Comparison of ENCODE assay signal across 8 cellular contexts in the genomic region with DNA sequence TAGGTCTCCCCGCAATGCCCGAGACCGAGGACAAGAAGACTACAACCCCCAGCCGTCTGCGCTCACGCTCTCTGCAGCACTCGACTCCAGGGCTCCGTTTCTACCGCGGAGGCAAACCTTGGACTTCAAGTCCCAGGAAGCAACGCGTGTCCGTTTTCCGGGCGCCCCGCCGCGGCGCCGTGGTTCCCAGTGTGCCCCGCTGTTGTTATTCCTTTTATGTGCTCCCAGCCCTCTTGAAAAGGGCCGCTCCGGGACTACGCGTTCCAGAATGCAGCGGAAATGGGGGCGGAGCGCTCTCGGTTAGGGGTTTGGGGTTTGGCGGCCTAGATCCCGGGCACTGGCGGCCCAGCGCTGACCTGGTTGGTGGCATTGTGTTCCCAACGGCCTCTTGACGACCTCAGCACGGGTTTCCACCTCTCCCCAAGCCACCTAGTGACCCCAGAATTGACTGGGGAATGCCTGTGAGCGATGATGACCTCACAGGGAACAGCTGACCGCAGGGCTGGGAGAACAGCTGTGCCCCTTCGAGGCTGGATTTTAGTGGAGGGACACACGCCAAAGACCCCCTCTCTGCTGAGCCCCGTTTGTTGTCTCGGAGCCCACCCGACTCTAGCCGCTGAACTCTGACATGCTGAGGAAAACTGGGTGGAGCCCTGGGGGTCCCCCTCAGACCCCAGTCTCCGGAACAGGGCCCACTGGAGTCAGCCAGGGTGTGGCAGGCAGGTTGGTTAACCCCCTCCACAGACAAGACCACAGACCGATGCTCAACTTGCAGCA. TPM values are rescaled to one million over a fixed set of nuclear protein-coding genes. Genes with fewer than 3 reads are reported as not detected.
A peak's percentile ranks its signal among the peaks of the same experiment; 100 is the strongest.
DNase-seq lines count a peak whose midpoint lies in the region; ATAC-seq, FAIRE-seq and TF ChIP-seq lines count a peak whose summit lies in the region.

No MANE protein-coding gene starts in this region.

- ATAC-seq in HG02798 (IDR thresholded peaks at IDR 0.05; ENCODE audit: poor library complexity, unreplicated experiment): peak; percentile 91

- H3K4me3 ChIP-seq in adipocyte (ENCODE audit: low read length): peak overlapping the region; percentile 94
- peak overlapping the region; percentile 56 for H3K4me3 ChIP-seq in cardiac muscle cell
- H3K4me3 ChIP-seq in parathyroid adenoma (ENCODE audit: low read depth, low read length): peak overlapping the region; percentile 87
- peak overlapping the region; percentile 39 to 91 (median 79) for H3K4me3 ChIP-seq in tibial nerve

- peaks cover 2% of the 10 kb centered on the region for H3K79me2 ChIP-seq in parathyroid adenoma

- TF ChIP-seq EP300 in tibial nerve (IDR thresholded peaks at IDR 0.05): peak; percentile 93 to 98

- H3K27ac ChIP-seq in cardiac muscle cell (peak overlapping the region; percentile 95), parathyroid adenoma (peak overlapping the region; percentile 100), tibial nerve (peak overlapping the region; percentile 93 to 97 (median 96))

- H3K27me3 ChIP-seq in adipocyte (replicated peaks; ENCODE audit: control insufficient read depth, insufficient read depth, low read length) (no peaks in the 10 kb centered on the region), cardiac muscle cell (no peaks in the 10 kb centered on the region), parathyroid adenoma (ENCODE audit: control insufficient read depth, insufficient read depth, low read length) (no peaks in the 10 kb centered on the region), tibial nerve (no peaks in the 10 kb centered on the region)

- TF ChIP-seq POLR2A in GM12891 (IDR thresholded peaks at IDR 0.05; ENCODE audit: low read depth, low read length): no peak
- peak; percentile 77 to 97 for TF ChIP-seq POLR2A in tibial nerve (IDR thresholded peaks at IDR 0.05)

- no peaks in the 10 kb centered on the region for H3K36me3 ChIP-seq in adipocyte (ENCODE audit: control insufficient read depth, insufficient read depth, low read length, severe bottlenecking)
- no peaks in the 10 kb centered on the region for H3K36me3 ChIP-seq in cardiac muscle cell
- H3K36me3 ChIP-seq in parathyroid adenoma (ENCODE audit: control insufficient read depth, insufficient read depth, low read length): no peaks in the 10 kb centered on the region
- peaks cover 0 to 22% (median 0%) of the 10 kb centered on the region in 3 donors for H3K36me3 ChIP-seq in tibial nerve

- H3K9ac ChIP-seq in adipocyte (ENCODE audit: low read length): peak overlapping the region; percentile 92
- H3K9ac ChIP-seq in parathyroid adenoma: peak overlapping the region; percentile 37

- H3K4me2 ChIP-seq in parathyroid adenoma (ENCODE audit: low read length): peak overlapping the region; percentile 91

- peak overlapping the region; percentile 87 for H2AFZ ChIP-seq in parathyroid adenoma

- peak; percentile 96 for FAIRE-seq in GM12891 (lab: Jason Lieb, UNC)

- H3K9me3 ChIP-seq in adipocyte (ENCODE audit: control insufficient read depth, low read length): no peaks in the 10 kb centered on the region
- H3K9me3 ChIP-seq in cardiac muscle cell (ENCODE audit: low read depth): no peaks in the 10 kb centered on the region
- no peaks in the 10 kb centered on the region for H3K9me3 ChIP-seq in parathyroid adenoma (ENCODE audit: control insufficient read depth, low read length)
- H3K9me3 ChIP-seq in tibial nerve: no peaks in the 10 kb centered on the region

- WGBS in tibial nerve, 2 donors: 0% methylated on average over 21 to 39 of the region's 46 CpGs

- TF ChIP-seq CTCF in cardiac muscle cell (IDR thresholded peaks at IDR 0.05; ENCODE audit: low read depth, low read length): no peak
- TF ChIP-seq CTCF in parathyroid adenoma (IDR thresholded peaks at IDR 0.05): no peak
- peak in 2 of 5 experiments; percentile 27 to 28 for TF ChIP-seq CTCF in tibial nerve (IDR thresholded peaks at IDR 0.05)

- peaks cover 44% of the 10 kb centered on the region for H3K4me1 ChIP-seq in adipocyte (ENCODE audit: control insufficient read depth, insufficient read depth, low read length)
- H3K4me1 ChIP-seq in cardiac muscle cell (ENCODE audit: low read depth): peaks cover 31% of the 10 kb centered on the region
- H3K4me1 ChIP-seq in parathyroid adenoma: peaks cover 34% of the 10 kb centered on the region
- H3K4me1 ChIP-seq in tibial nerve: peaks cover 0 to 53% (median 42%) of the 10 kb centered on the region in 4 donors

- DNase-seq in GM12891 (ENCODE audit: insufficient read length, low spot score): peak; percentile 99
- peak; percentile 99 for DNase-seq in NCI-H1417 treated with DMSO at 0.1 percent for 48 hours (lab: John Stamatoyannopoulos, UW)
- peak; percentile 99 for DNase-seq in SW 1271 (lab: John Stamatoyannopoulos, UW)
- peak; percentile 100 for DNase-seq in adipocyte (ENCODE audit: low read depth)
- peak; percentile 99 to 100 for DNase-seq in cardiac muscle cell (ENCODE audit: low read depth in 1 of 2, low spot score in 1 of 2)
- peak; percentile 95 to 97 for DNase-seq in tibial nerve (ENCODE audit: low spot score in 2 of 2)

TF ChIP-seq in GM12891, 5 proteins besides CTCF, POLR2A, EP300 and RAD21:
- TF ChIP-seq PAX5 (IDR thresholded peaks at IDR 0.05; ENCODE audit: insufficient read depth, low read length, severe bottlenecking) (no peak), POU2F2 (IDR thresholded peaks at IDR 0.05; ENCODE audit: low read depth, low read length) (peak; percentile 64; the same call in 1 of the 2 replicates), TAF1 (IDR thresholded peaks at IDR 0.05; ENCODE audit: low read depth, low read length) (no peak)
TF ChIP-seq in GM12891: peak in this region for 1.

RNA-seq across cellular contexts. Expression of a gene that starts 0.5 kb away (rescaled TPM):
- 14.4 TPM for polyA plus RNA-seq in GM12891 (2012; ENCODE audit: low read depth, missing spikeins)
- 17.8 and 35.6 TPM in 2 replicates for total RNA-seq in cardiac muscle cell
- polyA plus RNA-seq in cardiac muscle cell: 24.4 and 56.8 TPM in 2 replicates
- 10 to 100 TPM in 1 of 4 donors, 1 to 10 TPM in 3; 3.6 to 13.1 (median 7.1) TPM for total RNA-seq in tibial nerve

RNA-seq across cellular contexts. Expression of a gene that starts 1.2 kb away (rescaled TPM):
- polyA plus RNA-seq in GM12891 (2012; ENCODE audit: low read depth, missing spikeins): 34.9 TPM
- total RNA-seq in cardiac muscle cell: 269 and 288 TPM in 2 replicates
- polyA plus RNA-seq in cardiac muscle cell: 118 and 144 TPM in 2 replicates
- total RNA-seq in tibial nerve: 100 to 1,000 TPM in 1 of 4 donors, 10 to 100 TPM in 3; 74.3 to 111 (median 91.4) TPM

RNA-seq across cellular contexts. Expression of a gene that starts 9.8 kb away (rescaled TPM):
- 2.7 TPM for polyA plus RNA-seq in GM12891 (2012; ENCODE audit: low read depth, missing spikeins)
- total RNA-seq in cardiac muscle cell: 9.0 and 9.8 TPM in 2 replicates
- polyA plus RNA-seq in cardiac muscle cell: 5.2 and 6.8 TPM in 2 replicates
- total RNA-seq in tibial nerve: 1 to 10 TPM; 1.7 to 6.0 (median 4.0) TPM

RNA-seq across cellular contexts. Expression of a gene that starts 22.4 kb away (rescaled TPM):
- 58.3 TPM for polyA plus RNA-seq in GM12891 (2012; ENCODE audit: low read depth, missing spikeins)
- total RNA-seq in cardiac muscle cell (165 and 175 TPM in 2 replicates), tibial nerve (100 to 1,000 TPM in 1 of 4 donors, 10 to 100 TPM in 3; 69.9 to 139 (median 79.7) TPM)
- polyA plus RNA-seq in cardiac muscle cell: 145 and 227 TPM in 2 replicates

RNA-seq across cellular contexts. Expression of a gene that starts 25.1 kb away (rescaled TPM):
- polyA plus RNA-seq in GM12891 (2012; ENCODE audit: low read depth, missing spikeins): 39.5 TPM
- total RNA-seq in cardiac muscle cell (83.4 and 93.9 TPM in 2 replicates), tibial nerve (10 to 100 TPM; 24.3 to 61.5 (median 33.8) TPM)
- 63.0 and 74.9 TPM in 2 replicates for polyA plus RNA-seq in cardiac muscle cell

Comparison
In these comparisons a context has a peak if more than half of its experiments do, and no peak if none do; other contexts are left out.
1. Peak in every context shown above with its lines: DNase-seq, ATAC-seq, H3K4me3 ChIP-seq and H3K27ac ChIP-seq.